43 cellular contexts compared by ENCODE assay signal in the genomic region with DNA sequence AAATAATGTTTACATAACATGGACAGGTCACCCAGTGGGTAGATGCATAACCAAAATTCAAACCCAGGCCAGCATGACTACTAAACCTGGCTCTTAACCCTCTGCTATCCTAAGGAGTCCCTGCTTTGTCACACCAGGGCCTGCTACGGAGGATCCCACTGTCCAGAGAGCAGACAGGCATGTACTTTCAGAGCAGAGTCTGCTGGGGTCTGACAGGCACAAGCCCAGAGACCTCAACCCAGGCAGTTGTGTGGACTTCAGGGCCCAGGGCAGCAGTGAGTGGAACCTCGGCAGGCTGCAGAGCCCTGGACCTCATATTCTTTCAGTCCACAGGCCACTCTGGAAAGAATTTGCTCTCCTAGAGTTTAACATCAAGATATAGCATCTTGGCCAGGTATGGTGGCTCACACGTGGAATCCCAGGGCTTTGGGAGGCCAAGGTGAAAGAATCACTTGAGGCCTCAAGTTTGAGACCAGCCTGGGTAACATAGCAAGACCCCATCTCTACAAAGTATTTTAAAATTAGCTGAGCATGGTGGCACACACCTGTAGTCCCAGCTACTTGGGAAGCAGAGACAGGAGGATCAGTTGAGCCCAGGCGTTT. TPM values are rescaled to one million over a fixed set of nuclear protein-coding genes. Genes with fewer than 3 reads are reported as not detected.
"Had no signal": no experiment of that assay in that cellular context is flagged by ENCODE, and none has a peak within 500 bp of the region (broad histone marks: within the 10 kb centered on the region; RNA-seq: fewer than 3 reads in every experiment).

No MANE protein-coding gene starts in this region.

- H3K4me3 ChIP-seq: adrenal gland, ascending aorta, body of pancreas, breast epithelium, cardiac muscle cell had no signal

- H3K27ac ChIP-seq: adrenal gland, ascending aorta, body of pancreas, brain microvascular endothelial cell, breast epithelium, cardiac muscle cell had no signal

- H3K27me3 ChIP-seq: adrenal gland, ascending aorta, body of pancreas, brain microvascular endothelial cell, breast epithelium, cardiac muscle cell had no signal

- H3K4me1 Mint-ChIP-seq: activated naive CD4-positive, alpha-beta T cell treated with anti-CD3 and anti-CD28 coated beads, Interleukin-2, amount 10 ng/mL, durations not matched to agents 7 days and 5 days; activated naive CD4-positive, alpha-beta T cell treated with anti-CD3 and anti-CD28 coated beads, Interleukin-2, amount 50 U/mL, for 24 hours; activated naive CD8-positive, alpha-beta T cell treated with anti-CD3 and anti-CD28 coated beads for 36 hours; activated naive CD8-positive, alpha-beta T cell treated with anti-CD3 and anti-CD28 coated beads, Interleukin-2, amount 10 ng/mL, durations not matched to agents 7 days and 5 days; activated naive CD8-positive, alpha-beta T cell treated with anti-CD3 and anti-CD28 coated beads, Interleukin-2, amount 50 U/mL, for 24 hours; activated T-helper 17 cell treated with anti-CD3 and anti-CD28 coated beads, Interleukin-2, amount 50 U/mL, for 72 hours; central memory CD8-positive, alpha-beta T cell had no signal

- DNase-seq: activated effector memory CD4-positive, alpha-beta T cell treated with anti-CD3 and anti-CD28 coated beads, Interleukin-2, amount 50 U/mL, for 16 hours; activated effector memory CD4-positive, alpha-beta T cell treated with Interleukin-2 at 50 U/mL for 16 hours; activated gamma-delta T cell; activated gamma-delta T cell treated with Interleukin-2 at 50 U/mL for 16 hours; activated naive CD4-positive, alpha-beta T cell; activated naive CD4-positive, alpha-beta T cell treated with anti-CD3 and anti-CD28 coated beads for 36 hours; activated naive CD4-positive, alpha-beta T cell treated with anti-CD3 and anti-CD28 coated beads, Interleukin-2, amount 10 ng/mL, durations not matched to agents 7 days and 5 days; activated naive CD4-positive, alpha-beta T cell treated with anti-CD3 and anti-CD28 coated beads, Interleukin-2, amount 50 U/mL, for 16 hours; activated naive CD4-positive, alpha-beta T cell treated with Interleukin-2 at 50 U/mL for 16 hours; activated naive CD8-positive, alpha-beta T cell treated with anti-CD3 and anti-CD28 coated beads for 36 hours; activated naive CD8-positive, alpha-beta T cell treated with anti-CD3 and anti-CD28 coated beads, Interleukin-2, amount 10 ng/mL, durations not matched to agents 7 days and 5 days; activated naive CD8-positive, alpha-beta T cell treated with anti-CD3 and anti-CD28 coated beads, Interleukin-2, amount 50 U/mL, for 24 hours; activated T-cell treated with anti-CD3 and anti-CD28 coated beads for 4 hours; activated T-cell treated with anti-CD3 and anti-CD28 coated beads, Interleukin-2, amount 50 U/mL, for 1 hour; activated T-cell treated with anti-CD3 and anti-CD28 coated beads, Interleukin-2, amount 50 U/mL, for 24 hours; activated T-cell treated with anti-CD3 and anti-CD28 coated beads, Interleukin-2, amount 50 U/mL, for 4 hours; activated T-cell treated with anti-CD3 and anti-CD28 coated beads, Interleukin-2, amount 50 U/mL, for 48 hours; activated T-cell treated with anti-CD3 and anti-CD28 coated beads, Interleukin-2, amount 50 U/mL, for 72 hours; adrenal gland; amniotic stem cell; amygdala; anterior cingulate cortex; aorta; body of pancreas; brain microvascular endothelial cell; caudate nucleus; central memory CD4-positive, alpha-beta T cell; cerebellar nuclear complex had no signal

- ATAC-seq: activated naive CD4-positive, alpha-beta T cell treated with anti-CD3 and anti-CD28 coated beads, Interleukin-2, amount 50 U/mL, for 72 hours; activated naive CD8-positive, alpha-beta T cell treated with anti-CD3 and anti-CD28 coated beads, Interleukin-2, amount 50 U/mL, for 24 hours; activated T-cell treated with anti-CD3 and anti-CD28 coated beads, Interleukin-2, amount 50 U/mL, for 4 hours; activated T-cell treated with anti-CD3 and anti-CD28 coated beads, Interleukin-2, amount 50 U/mL, for 72 hours; activated T-helper 17 cell treated with anti-CD3 and anti-CD28 coated beads, Interleukin-2, amount 50 U/mL, for 72 hours; body of pancreas had no signal

- H3K9me3 ChIP-seq: adrenal gland had no signal

- H3K36me3 ChIP-seq: adrenal gland, ascending aorta, brain microvascular endothelial cell, breast epithelium, cardiac muscle cell had no signal

- H3K36me3 Mint-ChIP-seq: activated naive CD4-positive, alpha-beta T cell treated with anti-CD3 and anti-CD28 coated beads, Interleukin-2, amount 10 ng/mL, durations not matched to agents 7 days and 5 days; activated naive CD8-positive, alpha-beta T cell treated with anti-CD3 and anti-CD28 coated beads for 36 hours; activated naive CD8-positive, alpha-beta T cell treated with anti-CD3 and anti-CD28 coated beads, Interleukin-2, amount 10 ng/mL, durations not matched to agents 7 days and 5 days; brain had no signal

- H3K27ac Mint-ChIP-seq: activated naive CD4-positive, alpha-beta T cell treated with anti-CD3 and anti-CD28 coated beads for 36 hours; activated naive CD4-positive, alpha-beta T cell treated with anti-CD3 and anti-CD28 coated beads, Interleukin-2, amount 10 ng/mL, durations not matched to agents 7 days and 5 days; activated naive CD4-positive, alpha-beta T cell treated with anti-CD3 and anti-CD28 coated beads, Interleukin-2, amount 50 U/mL, for 24 hours; activated naive CD4-positive, alpha-beta T cell treated with anti-CD3 and anti-CD28 coated beads, Interleukin-2, amount 50 U/mL, for 72 hours; activated naive CD8-positive, alpha-beta T cell; activated naive CD8-positive, alpha-beta T cell treated with anti-CD3 and anti-CD28 coated beads for 36 hours; activated naive CD8-positive, alpha-beta T cell treated with anti-CD3 and anti-CD28 coated beads, Interleukin-2, amount 10 ng/mL, durations not matched to agents 7 days and 5 days; activated naive CD8-positive, alpha-beta T cell treated with anti-CD3 and anti-CD28 coated beads, Interleukin-2, amount 50 U/mL, for 24 hours; activated T-cell treated with anti-CD3 and anti-CD28 coated beads, Interleukin-2, amount 50 U/mL, for 24 hours; activated T-cell treated with anti-CD3 and anti-CD28 coated beads, Interleukin-2, amount 50 U/mL, for 72 hours; activated T-helper 1 cell treated with anti-CD3 and anti-CD28 coated beads, Interleukin-12 subunit alpha, Interleukin-12 subunit beta, Interleukin-2, Interleukin-4 antibody, amounts not matched to agents 30 ng/mL and 10 ng/mL and 1 ng/mL, durations not matched to agents 14 hours and 24 hours and 36 hours; activated T-helper 17 cell treated with anti-CD3 and anti-CD28 coated beads, Interleukin-2, amount 50 U/mL, for 72 hours; activated T-helper 2 cell treated with anti-CD3 and anti-CD28 coated beads, Interferon-gamma antibody, Interleukin-2, Interleukin-4, amounts not matched to agents 10 μg/mL and 5 μg/mL and 100 μg/mL, durations not matched to agents 14 hours and 24 hours and 36 hours; brain had no signal

- H3K4me3 Mint-ChIP-seq: activated naive CD4-positive, alpha-beta T cell treated with anti-CD3 and anti-CD28 coated beads for 36 hours; activated naive CD4-positive, alpha-beta T cell treated with anti-CD3 and anti-CD28 coated beads, Interleukin-2, amount 10 ng/mL, durations not matched to agents 7 days and 5 days; activated naive CD4-positive, alpha-beta T cell treated with anti-CD3 and anti-CD28 coated beads, Interleukin-2, amount 50 U/mL, for 24 hours; activated naive CD8-positive, alpha-beta T cell; activated naive CD8-positive, alpha-beta T cell treated with anti-CD3 and anti-CD28 coated beads for 36 hours; activated naive CD8-positive, alpha-beta T cell treated with anti-CD3 and anti-CD28 coated beads, Interleukin-2, amount 10 ng/mL, durations not matched to agents 7 days and 5 days; activated naive CD8-positive, alpha-beta T cell treated with anti-CD3 and anti-CD28 coated beads, Interleukin-2, amount 50 U/mL, for 24 hours; activated T-cell treated with anti-CD3 and anti-CD28 coated beads, Interleukin-2, amount 50 U/mL, for 24 hours; activated T-cell treated with anti-CD3 and anti-CD28 coated beads, Interleukin-2, amount 50 U/mL, for 4 hours; activated T-cell treated with anti-CD3 and anti-CD28 coated beads, Interleukin-2, amount 50 U/mL, for 72 hours; activated T-helper 1 cell treated with anti-CD3 and anti-CD28 coated beads, Interleukin-12 subunit alpha, Interleukin-12 subunit beta, Interleukin-2, Interleukin-4 antibody, amounts not matched to agents 30 ng/mL and 10 ng/mL and 1 ng/mL, durations not matched to agents 14 hours and 24 hours and 36 hours; activated T-helper 17 cell treated with anti-CD3 and anti-CD28 coated beads, Interleukin-2, amount 50 U/mL, for 72 hours; brain; central memory CD8-positive, alpha-beta T cell had no signal

- H3K4me1 ChIP-seq: ascending aorta, body of pancreas, breast epithelium had no signal

RNA-seq across cellular contexts. Expression of gene S100A7, which starts 16.1 kb away (rescaled TPM):
- total RNA-seq: activated naive CD4-positive, alpha-beta T cell treated with anti-CD3 and anti-CD28 coated beads for 36 hours; activated naive CD4-positive, alpha-beta T cell treated with anti-CD3 and anti-CD28 coated beads, Interleukin-2, amount 50 U/mL, for 72 hours; activated naive CD8-positive, alpha-beta T cell treated with anti-CD3 and anti-CD28 coated beads for 36 hours; activated naive CD8-positive, alpha-beta T cell treated with anti-CD3 and anti-CD28 coated beads, Interleukin-2, amount 10 ng/mL, durations not matched to agents 7 days and 5 days; activated T-cell treated with anti-CD3 and anti-CD28 coated beads, Interleukin-2, amount 50 U/mL, for 4 hours; activated T-cell treated with anti-CD3 and anti-CD28 coated beads, Interleukin-2, amount 50 U/mL, for 72 hours; activated T-helper 1 cell treated with anti-CD3 and anti-CD28 coated beads, Interleukin-12 subunit alpha, Interleukin-12 subunit beta, Interleukin-2, Interleukin-4 antibody, amounts not matched to agents 30 ng/mL and 10 ng/mL and 1 ng/mL, durations not matched to agents 14 hours and 24 hours and 36 hours; activated T-helper 17 cell treated with anti-CD3 and anti-CD28 coated beads, Interleukin-2, amount 50 U/mL, for 72 hours; activated T-helper 2 cell treated with anti-CD3 and anti-CD28 coated beads, Interferon-gamma antibody, Interleukin-2, Interleukin-4, amounts not matched to agents 10 μg/mL and 5 μg/mL and 100 μg/mL, durations not matched to agents 14 hours and 24 hours and 36 hours; adrenal gland; aorta; ascending aorta; astrocyte; body of pancreas; breast epithelium; bronchial epithelial cell; cardiac muscle cell; cardiac septum; cerebellum had no signal
- polyA plus RNA-seq: adrenal gland, aorta, cardiac muscle cell had no signal
